ENCODE assay signal across 10 cellular contexts in the genomic region with DNA sequence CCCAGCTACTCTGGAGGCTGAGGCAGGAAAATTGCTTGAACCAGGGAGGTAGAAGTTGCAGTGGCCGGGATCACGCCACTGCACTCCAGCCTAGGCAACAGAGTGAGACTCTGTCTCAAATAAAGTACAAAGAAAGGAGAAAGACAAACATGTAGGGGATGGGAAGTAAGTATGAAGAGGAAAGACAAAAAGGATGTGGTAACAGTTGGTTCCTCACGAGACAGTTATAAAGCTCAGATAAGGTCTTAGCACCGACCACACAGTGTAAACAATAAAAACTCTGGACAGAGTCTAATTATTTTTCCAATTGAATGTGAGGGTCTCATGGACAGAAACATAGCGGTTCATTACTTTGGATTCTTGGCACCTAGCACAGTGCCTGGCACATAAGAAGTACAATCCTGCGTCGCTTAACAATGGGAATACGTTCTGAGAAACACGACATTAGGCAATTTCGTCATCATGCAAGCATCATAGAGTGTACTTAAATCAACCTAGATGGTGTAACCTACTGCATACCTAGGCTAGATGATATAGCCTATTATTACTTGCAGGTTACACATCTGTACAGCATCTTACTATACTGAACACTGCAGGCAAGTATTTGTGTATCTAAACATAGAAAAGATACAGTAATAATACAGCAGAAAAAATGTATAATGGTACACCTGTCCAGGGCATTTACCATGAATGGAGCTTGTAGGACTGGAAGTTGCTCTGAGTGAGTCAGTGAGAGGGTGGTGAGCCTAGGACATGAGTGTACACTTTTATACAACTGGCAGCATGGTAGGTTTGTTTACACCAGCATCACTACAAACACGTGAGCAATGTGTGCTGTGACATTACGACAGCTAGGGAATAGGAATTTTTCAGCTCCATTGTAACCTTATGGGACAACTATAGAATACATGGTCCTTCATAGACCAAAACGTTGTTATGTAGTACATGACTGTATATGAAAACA. TPM values are rescaled to one million over a fixed set of nuclear protein-coding genes. Genes with fewer than 3 reads are reported as not detected.
DNase-seq lines count a peak whose midpoint lies in the region; ATAC-seq, FAIRE-seq and TF ChIP-seq lines count a peak whose summit lies in the region.
"Had no signal": no experiment of that assay in that cellular context is flagged by ENCODE, and none has a peak within 500 bp of the region (broad histone marks: within the 10 kb centered on the region; RNA-seq: fewer than 3 reads in every experiment).

No MANE protein-coding gene starts in this region.

- no peak for FAIRE-seq in bronchial epithelial cell (lab: Jason Lieb, UNC)

- H3K27ac Mint-ChIP-seq in chondrocyte (ENCODE audit: unreplicated experiment): no peak overlapping the region

- H3K4me1 Mint-ChIP-seq in chondrocyte (ENCODE audit: low read depth): no peaks in the 10 kb centered on the region

- H3K27me3 ChIP-seq in DND-41 (ENCODE audit: insufficient read depth, low read length, poor library complexity): no peaks in the 10 kb centered on the region
- H3K27me3 ChIP-seq in bronchial epithelial cell (ENCODE audit: control insufficient read depth, insufficient read depth, low read length): no peaks in the 10 kb centered on the region

- H3K36me3 ChIP-seq in DND-41 (ENCODE audit: insufficient read depth, low read length) (peaks cover 5% of the 10 kb centered on the region; the same call in 1 of the 2 replicates), bronchial epithelial cell (ENCODE audit: control insufficient read depth, insufficient read depth, low read length) (no peaks in the 10 kb centered on the region)
- H3K36me3 ChIP-seq: prostate gland had no signal

- no peak for TF ChIP-seq CTCF in DND-41 (IDR thresholded peaks at IDR 0.05; ENCODE audit: borderline replicate concordance, extremely low read depth, low read length, poor library complexity, severe bottlenecking)
- TF ChIP-seq CTCF in bronchial epithelial cell (IDR thresholded peaks at IDR 0.05; ENCODE audit: insufficient read depth, low read length, severe bottlenecking): no peak
- TF ChIP-seq CTCF in chondrocyte (IDR thresholded peaks at IDR 0.05): no peak

- peak overlapping the region; percentile 90 for H3K27ac ChIP-seq in DND-41 (ENCODE audit: low read length)
- H3K27ac ChIP-seq: prostate gland had no signal

- peak overlapping the region; percentile 44 for H3K9ac ChIP-seq in DND-41 (ENCODE audit: low read depth, low read length)

- H3K79me2 ChIP-seq in DND-41 (ENCODE audit: insufficient read depth, low read length): peaks cover 50% of the 10 kb centered on the region

- H2AFZ ChIP-seq in DND-41 (ENCODE audit: low read depth, low read length): peak overlapping the region; percentile 32

- no peaks in the 10 kb centered on the region for H3K9me3 ChIP-seq in DND-41 (ENCODE audit: insufficient read depth, low read length, severe bottlenecking)
- H3K9me3 ChIP-seq: prostate gland had no signal

- no peaks in the 10 kb centered on the region for H3K9me3 Mint-ChIP-seq in chondrocyte (ENCODE audit: low read depth)

- DNase-seq in DND-41 (peak; percentile 45), bronchial epithelial cell (ENCODE audit: low read depth) (peak; percentile 47), GOT3 (lab: John Stamatoyannopoulos, UW) (no peak), chondrocyte (ENCODE audit: low spot score) (no peak), NCI-H1930 (lab: John Stamatoyannopoulos, UW) (no peak)
- DNase-seq: aorta had no signal

- H4K20me1 ChIP-seq in DND-41 (ENCODE audit: insufficient read depth, low read length): 0 out of 2 replicates have a peak, but pooled peaks cover 3% of the 10 kb centered on the region

- no peak overlapping the region for H3K4me3 Mint-ChIP-seq in chondrocyte (ENCODE audit: unreplicated experiment)

- H3K4me3 ChIP-seq in DND-41 (ENCODE audit: low read depth in 1 of 2, low read length in 2 of 2): peak overlapping the region in 1 of 2 experiments; percentile 20; a peak in 1 of 4 replicates
- H3K4me3 ChIP-seq in bronchial epithelial cell (ENCODE audit: low read depth, low read length): no peak overlapping the region
- H3K4me3 ChIP-seq: prostate gland had no signal

- H3K36me3 Mint-ChIP-seq in chondrocyte (ENCODE audit: low read depth): no peaks in the 10 kb centered on the region

- peaks cover 38% of the 10 kb centered on the region for H3K4me1 ChIP-seq in DND-41 (ENCODE audit: insufficient read depth, low read length)
- H3K4me1 ChIP-seq: prostate gland had no signal

- peak; percentile 94 for ATAC-seq in DND-41 (ENCODE audit: insufficient read depth, low read depth)
- peak; percentile 72 for ATAC-seq in GM21367 (IDR thresholded peaks at IDR 0.05; ENCODE audit: unreplicated experiment)
- peak; percentile 83 for ATAC-seq in HG03575 (IDR thresholded peaks at IDR 0.05; ENCODE audit: extremely low read depth, insufficient number of reproducible peaks, low FRiP score, unreplicated experiment)
- ATAC-seq in HG02970 (IDR thresholded peaks at IDR 0.05; ENCODE audit: low FRiP score, unreplicated experiment): no peak

- H3K4me2 ChIP-seq in DND-41 (ENCODE audit: insufficient read depth, low read length): peak overlapping the region; percentile 49

- no peaks in the 10 kb centered on the region for H3K27me3 Mint-ChIP-seq in chondrocyte (ENCODE audit: low read depth)

RNA-seq across cellular contexts. Expression of a gene that starts 38.2 kb away (rescaled TPM):
- total RNA-seq in bronchial epithelial cell: 16.3 and 18.8 TPM in 2 replicates
- total RNA-seq in chondrocyte: 1.1 to 2.9 TPM (median 1.2 TPM) in 3 replicates

Comparison
In these comparisons a context has a peak if more than half of its experiments do, and no peak if none do; other contexts are left out.
1. DNase-seq: peak in DND-41 (single experiment) and bronchial epithelial cell (single experiment); none in GOT3 (single experiment), chondrocyte (single experiment) and NCI-H1930 (0 of 2).